ENCODE assay signal across 15 cellular contexts in genomic region chr13:39982745-39983144, GRCh38.
DNase-seq lines count a peak whose midpoint lies in the region; ATAC-seq, FAIRE-seq and TF ChIP-seq lines count a peak whose summit lies in the region.
"Had no signal": no experiment of that assay in that cellular context is flagged by ENCODE, and none has a peak within 500 bp of the region (broad histone marks: within the 10 kb centered on the region; RNA-seq: fewer than 3 reads in every experiment).

No MANE protein-coding gene starts in this region.

- no peaks in the 10 kb centered on the region for H3K4me1 ChIP-seq in body of pancreas
- H3K4me1 ChIP-seq: A549, BE2C had no signal

- no peaks in the 10 kb centered on the region for H3K9me3 ChIP-seq in body of pancreas
- H3K9me3 ChIP-seq: A549, BE2C had no signal

- ATAC-seq in body of pancreas: peak; percentile 35
- no peak for ATAC-seq in activated CD4-positive, CD25-positive, alpha-beta regulatory T cell treated with anti-CD3 and anti-CD28 coated beads, Interleukin-2, amount 50 U/mL, for 24 hours
- ATAC-seq: A549 had no signal

- no peaks in the 10 kb centered on the region for H3K27me3 ChIP-seq in body of pancreas
- H3K27me3 ChIP-seq: BE2C had no signal

- peak; percentile 17 for FAIRE-seq in GM12892 (lab: Jason Lieb, UNC)
- FAIRE-seq: A549, H54 had no signal

- 44 to 54% methylated on average over 4 of the region's 4 CpGs for WGBS in body of pancreas, 2 donors

- TF ChIP-seq POLR2A in GM12892 (IDR thresholded peaks at IDR 0.05; ENCODE audit: low read depth, low read length): no peak
- no peak for TF ChIP-seq POLR2A in body of pancreas (IDR thresholded peaks at IDR 0.05)

- H3K4me3 ChIP-seq in GM12865 (ENCODE audit: low read depth, low read length) (no peak overlapping the region), body of pancreas (no peak overlapping the region)
- H3K4me3 ChIP-seq: A549, GM23248 had no signal

- no peak for TF ChIP-seq CTCF in GM12865 (IDR thresholded peaks at IDR 0.05; ENCODE audit: insufficient read depth, low read depth, low read length, missing control alignments)
- no peak for TF ChIP-seq CTCF in body of pancreas (IDR thresholded peaks at IDR 0.05)

- intact Hi-C loops in body of pancreas (cut with DNase I): no loop called here

- peak overlapping the region in 1 of 4 donors; percentile 40 for H3K27ac ChIP-seq in body of pancreas
- H3K27ac ChIP-seq: A549, C4-2B, GM23248 had no signal

- no peaks in the 10 kb centered on the region for H3K36me3 ChIP-seq in body of pancreas (replicated peaks in 1 of 2; ENCODE audit: insufficient read depth in 1 of 2, low read depth in 2 of 2)
- H3K36me3 ChIP-seq: BE2C had no signal

- peak; percentile 13 for DNase-seq in GM12865 (ENCODE audit: low read depth)
- no peak for DNase-seq in GM12892 (ENCODE audit: insufficient read length)
- peak; percentile 16 to 75 (median 22) for DNase-seq in body of pancreas
- DNase-seq in mucosa of gallbladder (ENCODE audit: low spot score): peak; percentile 14
- DNase-seq in hypothalamus (lab: John Stamatoyannopoulos, UW): no peak
- no peak for DNase-seq in germinal center (ENCODE audit: low spot score)
- DNase-seq: BE2C; CD4-positive, alpha-beta memory T cell; DND-41; GDM1; GM23248 had no signal

Comparison
In these comparisons a context has a peak if more than half of its experiments do, and no peak if none do; other contexts are left out.
1. DNase-seq: peak in GM12865 (single experiment), body of pancreas (4 of 4) and mucosa of gallbladder (single experiment); none in GM12892 (single experiment), hypothalamus (0 of 51) and germinal center (single experiment).